In the genomic region with DNA sequence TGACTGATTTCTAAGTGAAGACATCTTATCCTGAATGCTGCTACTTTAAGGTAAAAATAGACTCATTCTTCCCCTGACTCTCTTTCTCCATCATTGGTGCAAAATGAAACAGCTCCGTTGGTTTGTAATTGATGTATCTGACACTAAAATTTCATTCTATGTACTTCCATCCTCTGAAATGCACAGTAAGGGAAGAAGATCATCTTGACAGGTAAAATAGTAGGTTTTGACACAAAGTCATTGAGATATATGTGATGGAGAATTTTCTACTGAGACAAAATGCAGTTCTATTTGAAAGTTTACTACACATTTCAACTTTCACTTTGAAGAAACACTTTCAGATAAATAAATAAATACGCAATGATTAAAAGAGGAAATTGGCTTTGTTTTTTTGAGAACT, we compare ENCODE assay signal across 17 cellular contexts.
"Had no signal": no experiment of that assay in that cellular context is flagged by ENCODE, and none has a peak within 500 bp of the region (broad histone marks: within the 10 kb centered on the region; RNA-seq: fewer than 3 reads in every experiment).

No MANE protein-coding gene starts in this region.

- H3K4me3 Mint-ChIP-seq: mesothelial cell of epicardium had no signal

- H3K4me1 ChIP-seq: lower lobe of right lung had no signal

- H3K4me3 ChIP-seq: coronary artery, dorsolateral prefrontal cortex, esophagus muscularis mucosa, heart right ventricle, left lung, lower lobe of right lung, mucosa of descending colon had no signal

- H3K27me3 ChIP-seq: dorsolateral prefrontal cortex, esophagus muscularis mucosa, foreskin keratinocyte, heart right ventricle, left lung had no signal

- H3K27ac Mint-ChIP-seq: mesothelial cell of epicardium had no signal

- DNase-seq: dermis blood vessel endothelial cell; dorsolateral prefrontal cortex; effector CD4-positive, alpha-beta T cell; effector memory CD4-positive, alpha-beta T cell; foreskin keratinocyte; glutamatergic neuron; heart right ventricle; hippocampal formation; left cardiac atrium; left lung; left ventricle myocardium superior; lower lobe of right lung; mesenchymal stem cell; mucosa of descending colon had no signal

- H3K36me3 Mint-ChIP-seq: mesothelial cell of epicardium had no signal

- H3K36me3 ChIP-seq: esophagus muscularis mucosa, heart right ventricle, left lung, lower lobe of right lung had no signal

- H3K27ac ChIP-seq: coronary artery, dorsolateral prefrontal cortex, esophagus muscularis mucosa, foreskin keratinocyte, heart right ventricle, left lung, lower lobe of right lung had no signal

- H3K9me3 Mint-ChIP-seq: mesothelial cell of epicardium had no signal

- ATAC-seq: foreskin keratinocyte, heart right ventricle, left cardiac atrium, left ventricle myocardium superior, mucosa of descending colon had no signal

- H3K9me3 ChIP-seq: esophagus muscularis mucosa, heart right ventricle, left lung, lower lobe of right lung, mucosa of descending colon had no signal
